16 cellular contexts compared by ENCODE assay signal in genomic region chr10:103599211-103599610, GRCh38.
DNase-seq lines count a peak whose midpoint lies in the region; ATAC-seq and TF ChIP-seq lines count a peak whose summit lies in the region.
"Had no signal": no experiment of that assay in that cellular context is flagged by ENCODE, and none has a peak within 500 bp of the region (broad histone marks: within the 10 kb centered on the region; RNA-seq: fewer than 3 reads in every experiment).

No MANE protein-coding gene starts in this region.

- H3K27me3 Mint-ChIP-seq in osteocyte (ENCODE audit: unreplicated experiment), result no peaks in the 10 kb centered on the region
- H3K27me3 Mint-ChIP-seq: activated naive CD8-positive, alpha-beta T cell treated with anti-CD3 and anti-CD28 coated beads, Interleukin-2, amount 10 ng/mL, durations not matched to agents 7 days and 5 days; T-helper 17 cell had no signal

- H3K27ac Mint-ChIP-seq in osteocyte (ENCODE audit: unreplicated experiment), result peak overlapping the region; percentile 50
- H3K27ac Mint-ChIP-seq: activated naive CD8-positive, alpha-beta T cell treated with anti-CD3 and anti-CD28 coated beads, Interleukin-2, amount 10 ng/mL, durations not matched to agents 7 days and 5 days; activated T-helper 2 cell treated with anti-CD3 and anti-CD28 coated beads, Interferon-gamma antibody, Interleukin-2, Interleukin-4, amounts not matched to agents 10 μg/mL and 5 μg/mL and 100 μg/mL, durations not matched to agents 14 hours and 24 hours and 36 hours had no signal

- H3K36me3 ChIP-seq in vagina, result peaks cover 0 to 24% of the 10 kb centered on the region in 2 donors

- H3K27ac ChIP-seq in vagina, result peak overlapping the region; percentile 68

- no peak for TF ChIP-seq POLR2A in vagina (IDR thresholded peaks at IDR 0.05)

- ATAC-seq in Right ventricle myocardium superior (ENCODE audit: poor library complexity) (no peak), HG03460 (IDR thresholded peaks at IDR 0.05; ENCODE audit: unreplicated experiment) (no peak)
- ATAC-seq: T-helper 17 cell had no signal

- H3K4me3 Mint-ChIP-seq in osteocyte (ENCODE audit: unreplicated experiment), result no peak overlapping the region
- H3K4me3 Mint-ChIP-seq: activated naive CD8-positive, alpha-beta T cell treated with anti-CD3 and anti-CD28 coated beads, Interleukin-2, amount 10 ng/mL, durations not matched to agents 7 days and 5 days; T-helper 17 cell had no signal

- DNase-seq in Right ventricle myocardium superior, result peak; percentile 29
- no peak for DNase-seq in cardiac septum (ENCODE audit: low spot score)
- peak; percentile 80 for DNase-seq in cerebellum (ENCODE audit: low spot score)
- no peak for DNase-seq in osteocyte (ENCODE audit: extremely low spot score, unreplicated experiment)
- no peak for DNase-seq in vagina (ENCODE audit: extremely low spot score in 2 of 2)
- DNase-seq in inferior parietal cortex (ENCODE audit: extremely low spot score), result no peak
- DNase-seq in NCI-H2081 treated with DMSO at 0.1 percent for 48 hours (lab: John Stamatoyannopoulos, UW), result no peak
- DNase-seq: activated CD4-positive, alpha-beta T cell treated with anti-CD3 and anti-CD28 coated beads, Interleukin-2, amount 50 U/mL, for 1 hour; activated naive CD8-positive, alpha-beta T cell treated with anti-CD3 and anti-CD28 coated beads, Interleukin-2, amount 10 ng/mL, durations not matched to agents 7 days and 5 days; cortex of kidney; NCI-H2171; stimulated activated CD4-positive, alpha-beta T cell treated with anti-CD3 and anti-CD28 coated beads, Interleukin-12 subunit alpha, Interleukin-12 subunit beta, amount 100 ng/mL, for 4 hours; T-helper 17 cell had no signal

- H3K4me1 ChIP-seq in vagina, result peaks cover 21% of the 10 kb centered on the region

- H3K36me3 Mint-ChIP-seq in osteocyte (ENCODE audit: unreplicated experiment), result peaks cover 12% of the 10 kb centered on the region

- H3K9me3 Mint-ChIP-seq in osteocyte (ENCODE audit: unreplicated experiment), result no peaks in the 10 kb centered on the region
- H3K9me3 Mint-ChIP-seq: activated naive CD8-positive, alpha-beta T cell treated with anti-CD3 and anti-CD28 coated beads, Interleukin-2, amount 10 ng/mL, durations not matched to agents 7 days and 5 days; activated T-helper 2 cell treated with anti-CD3 and anti-CD28 coated beads, Interferon-gamma antibody, Interleukin-2, Interleukin-4, amounts not matched to agents 10 μg/mL and 5 μg/mL and 100 μg/mL, durations not matched to agents 14 hours and 24 hours and 36 hours; neural crest cell had no signal

- no peak for TF ChIP-seq CTCF in osteocyte (IDR thresholded peaks at IDR 0.05)
- TF ChIP-seq CTCF in vagina (IDR thresholded peaks at IDR 0.05), result no peak

- H3K27me3 ChIP-seq in vagina, result no peaks in the 10 kb centered on the region

- H3K4me1 Mint-ChIP-seq in osteocyte (ENCODE audit: unreplicated experiment), result peaks cover 8% of the 10 kb centered on the region
- H3K4me1 Mint-ChIP-seq: activated naive CD8-positive, alpha-beta T cell treated with anti-CD3 and anti-CD28 coated beads, Interleukin-2, amount 10 ng/mL, durations not matched to agents 7 days and 5 days had no signal

- H3K4me3 ChIP-seq in vagina, result no peak overlapping the region

- intact Hi-C loops in Right ventricle myocardium superior (cut with DNase I), result loop anchor here (10.0 kb wide), 1 partner anchor 256 kb away; the partner anchor contains the start of gene SH3PXD2A
- intact Hi-C loops in cardiac septum (cut with DNase I), result loop anchor here (5.0 kb wide), 1 partner anchor 33 kb away; no protein-coding TSS in a partner anchor
- intact Hi-C loops in vagina (cut with DNase I), result loop anchor here (10.0 kb wide), 1 partner anchor 184 kb away; no protein-coding TSS in a partner anchor

- no peaks in the 10 kb centered on the region for H3K9me3 ChIP-seq in vagina

Comparison
In these comparisons a context has a peak if more than half of its experiments do, and no peak if none do; other contexts are left out.
1. DNase-seq: peak in Right ventricle myocardium superior (single experiment) and cerebellum (single experiment); none in cardiac septum (single experiment), osteocyte (single experiment), vagina (0 of 2), inferior parietal cortex (single experiment) and NCI-H2081 treated with DMSO at 0.1 percent for 48 hours (single experiment).